ENCODE assay signal across 10 cellular contexts in genomic region chr17:382644-383533, GRCh38. TPM values are rescaled to one million over a fixed set of nuclear protein-coding genes. Genes with fewer than 3 reads are reported as not detected.
A peak's percentile ranks its signal among the peaks of the same experiment; 100 is the strongest.
DNase-seq lines count a peak whose midpoint lies in the region; ATAC-seq and TF ChIP-seq lines count a peak whose summit lies in the region.
"Had no signal": no experiment of that assay in that cellular context is flagged by ENCODE, and none has a peak within 500 bp of the region (broad histone marks: within the 10 kb centered on the region; RNA-seq: fewer than 3 reads in every experiment).

No MANE protein-coding gene starts in this region.

- H3K9ac ChIP-seq in rectal smooth muscle tissue (ENCODE audit: low read length) = no peak overlapping the region

- no TSS peak for BruUV-seq in PC-9 (replicated peaks; lab: Mats Ljungman, UMichigan)

- no peaks in the 10 kb centered on the region for H4K20me1 ChIP-seq in PC-9 (ENCODE audit: insufficient read depth)

- H3K4me1 ChIP-seq in rectal smooth muscle tissue (ENCODE audit: control insufficient read depth, insufficient read depth, low read length) = no peaks in the 10 kb centered on the region
- H3K4me1 ChIP-seq in PC-9 (replicated peaks; ENCODE audit: insufficient read depth) = 0 out of 2 replicates have a peak, but pooled peaks cover 3% of the 10 kb centered on the region

- POLR2A ChIA-PET in PC-9 (lab: Charles Lee; ENCODE audit: unreplicated experiment) = no interaction called here

- no peaks in the 10 kb centered on the region for H3F3A ChIP-seq in PC-9 (ENCODE audit: insufficient read depth, low read depth)

- no peak for ATAC-seq in HG03457 (IDR thresholded peaks at IDR 0.05; ENCODE audit: unreplicated experiment)

- H3K27ac ChIP-seq in rectal smooth muscle tissue (ENCODE audit: low read depth, low read length) (peak overlapping the region; percentile 28), PC-9 (no peak overlapping the region)
- H3K27ac ChIP-seq: vagina had no signal

- no peaks in the 10 kb centered on the region for H3K9me2 ChIP-seq in PC-9 (ENCODE audit: insufficient read depth)

- H3K4me2 ChIP-seq in PC-9 = no peak overlapping the region

- intact Hi-C loops in PC-9 (cut with micrococcal nuclease; ENCODE audit: unreplicated experiment) = loop anchor here (10.0 kb wide), 1 partner anchor 612 kb away; the partner anchor contains the start of gene TIMM22

- no peak overlapping the region for H2AFZ ChIP-seq in PC-9

- DNase-seq in G401 (ENCODE audit: low spot score) (peak; percentile 94), OCI-M1 (lab: John Stamatoyannopoulos, UW) (peak; percentile 2), fibroblast of the aortic adventitia (ENCODE audit: low read depth) (peak; percentile 32), UCSD-AML1 (lab: John Stamatoyannopoulos, UW; ENCODE audit: unreplicated experiment) (no peak), activated gamma-delta T cell (lab: John Stamatoyannopoulos, UW) (no peak), PC-9 (no peak)
- DNase-seq: NCI-H345 had no signal

- H3K9me3 ChIP-seq in PC-9 (ENCODE audit: insufficient read depth, low read depth) = no peaks in the 10 kb centered on the region
- H3K9me3 ChIP-seq: vagina had no signal

- CTCF ChIA-PET in PC-9 (lab: Charles Lee) = no interaction called here

- TF ChIP-seq CTCF in fibroblast of the aortic adventitia (IDR thresholded peaks at IDR 0.05; ENCODE audit: insufficient read depth, low read length) (no peak), PC-9 (conservative IDR thresholded peaks at IDR 0.05) (no peak)

- H3K36me3 ChIP-seq in rectal smooth muscle tissue (ENCODE audit: control insufficient read depth, insufficient read depth, low read length) (no peaks in the 10 kb centered on the region), PC-9 (ENCODE audit: low read depth) (no peaks in the 10 kb centered on the region)
- H3K36me3 ChIP-seq: vagina had no signal

- no peaks in the 10 kb centered on the region for H3K79me2 ChIP-seq in PC-9 (ENCODE audit: low read depth)

- no peak overlapping the region for H3K4me3 ChIP-seq in fibroblast of the aortic adventitia (ENCODE audit: low read depth, low read length)
- H3K4me3 ChIP-seq in rectal smooth muscle tissue (ENCODE audit: low read length) = no peak overlapping the region
- no peak overlapping the region for H3K4me3 ChIP-seq in PC-9
- H3K4me3 ChIP-seq: vagina had no signal

- in situ Hi-C loops in G401 (cut with HindIII; ENCODE audit: low sequenced_read_pairs) = no loop called here

- H3K27me3 ChIP-seq in rectal smooth muscle tissue (ENCODE audit: control insufficient read depth, insufficient read depth, low read length) = no peaks in the 10 kb centered on the region
- no peaks in the 10 kb centered on the region for H3K27me3 ChIP-seq in PC-9 (ENCODE audit: insufficient read depth, low read depth)
- H3K27me3 ChIP-seq: vagina had no signal

RNA-seq across cellular contexts. Expression of gene RPH3AL, which starts 30.3 kb away (rescaled TPM):
- 6.9 and 17.8 TPM in 2 replicates for total RNA-seq in G401 (2014; rRNA removed; shearing (Covaris generic))
- total RNA-seq in fibroblast of the aortic adventitia (ENCODE audit: low replicate concordance) (2.0 and 2.4 TPM in 2 replicates), PC-9 (2021) (26.0 and 29.4 TPM in 2 replicates)

Comparison
In these comparisons a context has a peak if more than half of its experiments do, and no peak if none do; other contexts are left out.
1. DNase-seq: peak in G401 (single experiment), OCI-M1 (single experiment) and fibroblast of the aortic adventitia (single experiment); none in UCSD-AML1 (single experiment), activated gamma-delta T cell (single experiment) and PC-9 (0 of 2).